Comparison of ENCODE assay signal across 11 cellular contexts in genomic region chr1:62180054-62180453, GRCh38. TPM values are rescaled to one million over a fixed set of nuclear protein-coding genes. Genes with fewer than 3 reads are reported as not detected.
A peak's percentile ranks its signal among the peaks of the same experiment; 100 is the strongest.
DNase-seq lines count a peak whose midpoint lies in the region; TF ChIP-seq lines count a peak whose summit lies in the region.
"Not testable (repeated sequence)": the region's sequence is repeated elsewhere in the genome, so short reads cannot be mapped to it uniquely, and the experiment has no call there.
"Had no signal": no experiment of that assay in that cellular context is flagged by ENCODE, and none has a peak within 500 bp of the region (broad histone marks: within the 10 kb centered on the region; RNA-seq: fewer than 3 reads in every experiment).

No MANE protein-coding gene starts in this region.

- not testable (repeated sequence) for H3K9ac ChIP-seq in HUES64 (ENCODE audit: low read depth, low read length); neural progenitor cell

- H4K20me1 ChIP-seq in PC-9 (ENCODE audit: insufficient read depth); neural progenitor cell (ENCODE audit: low read depth): not testable (repeated sequence)

- not testable (repeated sequence) for H3K27me3 ChIP-seq in HUES64 (ENCODE audit: insufficient read depth, low read length); PC-9 (ENCODE audit: insufficient read depth, low read depth); WERI-Rb-1 (ENCODE audit: insufficient read depth, low read depth, severe bottlenecking); neural progenitor cell

- not testable (repeated sequence) for H3K4me3 Mint-ChIP-seq in neural progenitor cell

- peak; percentile 63 for DNase-seq in DMS 273 (lab: John Stamatoyannopoulos, UW; ENCODE audit: unreplicated experiment)
- DNase-seq in NCI-H2171 treated with DMSO at 0.1 percent for 48 hours (lab: John Stamatoyannopoulos, UW): peak; percentile 75
- not testable (repeated sequence) for DNase-seq in PC-9; WERI-Rb-1; neural progenitor cell (ENCODE audit: low spot score)
- peak; percentile 20 for DNase-seq in foreskin melanocyte

- 93% methylated on average over 4 of the region's 4 CpGs for WGBS in HUES64

- peaks cover 30% of the 10 kb centered on the region for H3K4me1 Mint-ChIP-seq in neural progenitor cell

- H3K4me1 ChIP-seq in HUES64 (ENCODE audit: insufficient read depth, low read length) (peaks cover 55% of the 10 kb centered on the region), PC-9 (replicated peaks; ENCODE audit: insufficient read depth) (peaks cover 19% of the 10 kb centered on the region), neural progenitor cell (peaks cover 55% of the 10 kb centered on the region)

- not testable (repeated sequence) for H2AFZ ChIP-seq in PC-9
- H2AFZ ChIP-seq in neural progenitor cell (replicated peaks): peak overlapping the region; percentile 1

- H3K79me2 ChIP-seq in PC-9 (ENCODE audit: low read depth); neural progenitor cell (ENCODE audit: low read depth): not testable (repeated sequence)

- H3K4me3 ChIP-seq in HUES64 (ENCODE audit: low read length); WERI-Rb-1 (ENCODE audit: low read depth, low read length); neural progenitor cell: not testable (repeated sequence)
- H3K4me3 ChIP-seq in PC-9: 0 out of 2 replicates have a peak overlapping the region, but pooled peaks have one; percentile 9

- CTCF ChIA-PET in PC-9 (lab: Charles Lee): interaction anchor here (0.7 kb wide), 1 partner anchor 247 kb away, joined by 3 read pairs; no protein-coding TSS in a partner anchor

- H3K27me3 Mint-ChIP-seq in neural progenitor cell (ENCODE audit: insufficient read depth, low read depth): not testable (repeated sequence)

- not testable (repeated sequence) for H3K9me3 Mint-ChIP-seq in neural progenitor cell

- not testable (repeated sequence) for BruUV-seq in PC-9 (replicated peaks; lab: Mats Ljungman, UMichigan)

- POLR2A ChIA-PET in PC-9 (lab: Charles Lee; ENCODE audit: unreplicated experiment): interaction anchor here (0.7 to 0.9 kb wide), 2 partner anchors 256 to 556 kb away, joined by 3 to 4 read pairs; no protein-coding TSS in a partner anchor

- H3K4me2 ChIP-seq in PC-9: peak overlapping the region; percentile 56
- H3K4me2 ChIP-seq in neural progenitor cell: peak overlapping the region; percentile 66

- not testable (repeated sequence) for H3K9me2 ChIP-seq in PC-9 (ENCODE audit: insufficient read depth)

- TF ChIP-seq CTCF in PC-9 (conservative IDR thresholded peaks at IDR 0.05); WERI-Rb-1 (IDR thresholded peaks at IDR 0.05; ENCODE audit: low read depth, low read length); neural progenitor cell (IDR thresholded peaks at IDR 0.05): not testable (repeated sequence)

- not testable (repeated sequence) for H3F3A ChIP-seq in PC-9 (ENCODE audit: insufficient read depth, low read depth)
- peaks cover 52% of the 10 kb centered on the region for H3F3A ChIP-seq in neural progenitor cell (ENCODE audit: low read depth)

- intact Hi-C loops in PC-9 (cut with micrococcal nuclease; ENCODE audit: unreplicated experiment): loop anchor here (1.0 kb wide), 3 partner anchors 50 to 256 kb away; no protein-coding TSS in a partner anchor

- H3K36me3 ChIP-seq in HUES64 (ENCODE audit: insufficient read depth, low read length); PC-9 (ENCODE audit: low read depth); WERI-Rb-1; neural progenitor cell: not testable (repeated sequence)

- H3K9me3 ChIP-seq in HUES64 (ENCODE audit: insufficient read depth, low read depth, low read length); PC-9 (ENCODE audit: insufficient read depth, low read depth); WERI-Rb-1 (ENCODE audit: severe bottlenecking); neural progenitor cell (ENCODE audit: low read depth): not testable (repeated sequence)

- not testable (repeated sequence) for H3K27ac Mint-ChIP-seq in neural progenitor cell

- H3K36me3 Mint-ChIP-seq in neural progenitor cell: not testable (repeated sequence)

- H3K27ac ChIP-seq in HUES64 (ENCODE audit: low read depth, low read length): peak overlapping the region; percentile 92
- 0 out of 2 replicates have a peak overlapping the region, but pooled peaks have one; percentile 11 for H3K27ac ChIP-seq in PC-9
- peak overlapping the region; percentile 48 for H3K27ac ChIP-seq in WERI-Rb-1
- H3K27ac ChIP-seq in neural progenitor cell: not testable (repeated sequence)

RNA-seq across cellular contexts. Expression of gene L1TD1, which starts 14.6 kb away (rescaled TPM):
- 269 TPM for polyA plus RNA-seq in HUES64 (2013, experiment 1 of 2)
- 243 TPM for polyA plus RNA-seq in HUES64 (2013, experiment 2 of 2)
- total RNA-seq in PC-9 (2021) (0.10 TPM in 1 of 2 replicates, not detected in the other), neural progenitor cell (ENCODE audit: low replicate concordance) (12.5 and 15.4 TPM in 2 replicates)
- total RNA-seq: A673; CD8-positive, alpha-beta T cell; H4 had no signal
- polyA plus RNA-seq: BJ had no signal

Comparison
In these comparisons a context has a peak if more than half of its experiments do, and no peak if none do; other contexts are left out.
1. RNA of gene L1TD1, which starts 14.6 kb away (total RNA-seq): 12.5 to 15.4 TPM in neural progenitor cell; 0.10 TPM in PC-9; every median in the first group is over 10 times any median in the second.